ENCODE assay signal across 1 cellular context in the genomic region with DNA sequence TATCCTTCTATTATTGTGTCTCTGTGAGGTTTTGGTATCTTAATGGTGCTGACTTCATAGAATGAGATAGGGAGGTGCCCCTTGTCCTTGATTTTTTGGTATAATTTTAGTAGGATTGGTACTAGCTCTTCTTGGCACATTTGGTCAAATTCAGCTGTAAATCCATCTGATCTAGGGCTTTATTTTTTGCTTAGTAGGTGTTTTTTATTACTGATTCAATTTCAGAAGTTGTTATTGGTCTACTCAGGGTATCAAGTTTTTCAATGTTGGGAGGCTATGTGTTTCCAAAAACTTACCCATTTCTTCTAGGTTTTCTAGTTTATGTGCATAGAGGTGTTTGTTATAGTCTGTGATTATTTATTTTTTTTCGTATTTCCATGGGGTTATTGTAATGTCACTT.
A peak's percentile ranks its signal among the peaks of the same experiment; 100 is the strongest.
TF ChIP-seq lines count a peak whose summit lies in the region.

No MANE protein-coding gene starts in this region.

TF ChIP-seq in HepG2, 621 proteins besides CTCF, POLR2A, EP300 and RAD21 (continued from another document):
- TF ChIP-seq, protein P1, sequence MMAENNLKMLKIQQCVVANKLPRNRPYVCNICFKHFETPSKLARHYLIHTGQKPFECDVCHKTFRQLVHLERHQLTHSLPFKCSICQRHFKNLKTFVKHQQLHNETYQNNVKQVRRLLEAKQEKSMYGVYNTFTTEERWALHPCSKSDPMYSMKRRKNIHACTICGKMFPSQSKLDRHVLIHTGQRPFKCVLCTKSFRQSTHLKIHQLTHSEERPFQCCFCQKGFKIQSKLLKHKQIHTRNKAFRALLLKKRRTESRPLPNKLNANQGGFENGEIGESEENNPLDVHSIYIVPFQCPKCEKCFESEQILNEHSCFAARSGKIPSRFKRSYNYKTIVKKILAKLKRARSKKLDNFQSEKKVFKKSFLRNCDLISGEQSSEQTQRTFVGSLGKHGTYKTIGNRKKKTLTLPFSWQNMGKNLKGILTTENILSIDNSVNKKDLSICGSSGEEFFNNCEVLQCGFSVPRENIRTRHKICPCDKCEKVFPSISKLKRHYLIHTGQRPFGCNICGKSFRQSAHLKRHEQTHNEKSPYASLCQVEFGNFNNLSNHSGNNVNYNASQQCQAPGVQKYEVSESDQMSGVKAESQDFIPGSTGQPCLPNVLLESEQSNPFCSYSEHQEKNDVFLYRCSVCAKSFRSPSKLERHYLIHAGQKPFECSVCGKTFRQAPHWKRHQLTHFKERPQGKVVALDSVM (CRISPR knock-in tag; IDR thresholded peaks at IDR 0.05) = no peak
- TF ChIP-seq MIER2 (CRISPR knock-in tag; IDR thresholded peaks at IDR 0.05) (no peak), MTF2 (CRISPR knock-in tag; IDR thresholded peaks at IDR 0.05; ENCODE audit: borderline replicate concordance) (no peak), MAFK (conservative IDR thresholded peaks at IDR 0.05 in 1 of 2, IDR thresholded peaks at IDR 0.05 in 1 of 2; ENCODE audit: low read length in 2 of 2) (peak in 1 of 2 experiments; percentile 52; a peak in 2 of 4 replicates), MAFF (IDR thresholded peaks at IDR 0.05; ENCODE audit: low read depth, low read length) (peak; percentile 29), PHF8 (CRISPR knock-in tag; IDR thresholded peaks at IDR 0.05) (no peak)
- TF ChIP-seq, protein P2, sequence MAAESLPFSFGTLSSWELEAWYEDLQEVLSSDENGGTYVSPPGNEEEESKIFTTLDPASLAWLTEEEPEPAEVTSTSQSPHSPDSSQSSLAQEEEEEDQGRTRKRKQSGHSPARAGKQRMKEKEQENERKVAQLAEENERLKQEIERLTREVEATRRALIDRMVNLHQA (CRISPR knock-in tag; IDR thresholded peaks at IDR 0.05) = no peak
- TF ChIP-seq, protein P3, sequence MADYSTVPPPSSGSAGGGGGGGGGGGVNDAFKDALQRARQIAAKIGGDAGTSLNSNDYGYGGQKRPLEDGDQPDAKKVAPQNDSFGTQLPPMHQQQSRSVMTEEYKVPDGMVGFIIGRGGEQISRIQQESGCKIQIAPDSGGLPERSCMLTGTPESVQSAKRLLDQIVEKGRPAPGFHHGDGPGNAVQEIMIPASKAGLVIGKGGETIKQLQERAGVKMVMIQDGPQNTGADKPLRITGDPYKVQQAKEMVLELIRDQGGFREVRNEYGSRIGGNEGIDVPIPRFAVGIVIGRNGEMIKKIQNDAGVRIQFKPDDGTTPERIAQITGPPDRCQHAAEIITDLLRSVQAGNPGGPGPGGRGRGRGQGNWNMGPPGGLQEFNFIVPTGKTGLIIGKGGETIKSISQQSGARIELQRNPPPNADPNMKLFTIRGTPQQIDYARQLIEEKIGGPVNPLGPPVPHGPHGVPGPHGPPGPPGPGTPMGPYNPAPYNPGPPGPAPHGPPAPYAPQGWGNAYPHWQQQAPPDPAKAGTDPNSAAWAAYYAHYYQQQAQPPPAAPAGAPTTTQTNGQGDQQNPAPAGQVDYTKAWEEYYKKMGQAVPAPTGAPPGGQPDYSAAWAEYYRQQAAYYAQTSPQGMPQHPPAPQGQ (CRISPR knock-in tag; IDR thresholded peaks at IDR 0.05; ENCODE audit: borderline replicate concordance) = no peak
- TF ChIP-seq, protein P4, sequence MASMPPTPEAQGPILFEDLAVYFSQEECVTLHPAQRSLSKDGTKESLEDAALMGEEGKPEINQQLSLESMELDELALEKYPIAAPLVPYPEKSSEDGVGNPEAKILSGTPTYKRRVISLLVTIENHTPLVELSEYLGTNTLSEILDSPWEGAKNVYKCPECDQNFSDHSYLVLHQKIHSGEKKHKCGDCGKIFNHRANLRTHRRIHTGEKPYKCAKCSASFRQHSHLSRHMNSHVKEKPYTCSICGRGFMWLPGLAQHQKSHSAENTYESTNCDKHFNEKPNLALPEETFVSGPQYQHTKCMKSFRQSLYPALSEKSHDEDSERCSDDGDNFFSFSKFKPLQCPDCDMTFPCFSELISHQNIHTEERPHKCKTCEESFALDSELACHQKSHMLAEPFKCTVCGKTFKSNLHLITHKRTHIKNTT (CRISPR knock-in tag; IDR thresholded peaks at IDR 0.05) = no peak
